30 cellular contexts compared by ENCODE assay signal in genomic region chr3:67421912-67422311, GRCh38.
"Had no signal": no experiment of that assay in that cellular context is flagged by ENCODE, and none has a peak within 500 bp of the region (broad histone marks: within the 10 kb centered on the region; RNA-seq: fewer than 3 reads in every experiment).

No MANE protein-coding gene starts in this region.

- H3K27me3 ChIP-seq: brain microvascular endothelial cell had no signal

- H3K4me1 Mint-ChIP-seq: activated CD4-positive, alpha-beta T cell treated with anti-CD3 and anti-CD28 coated beads for 36 hours; endodermal cell had no signal

- DNase-seq: activated B cell treated with CpG ODN at 0.5 μM for 24 hours; activated CD4-positive, alpha-beta T cell treated with anti-CD3 and anti-CD28 coated beads for 36 hours; activated CD4-positive, alpha-beta T cell treated with anti-CD3 and anti-CD28 coated beads, Interleukin-2, amount 50 U/mL, for 1 hour; activated CD4-positive, alpha-beta T cell treated with anti-CD3 and anti-CD28 coated beads, Interleukin-2, amount 50 U/mL, for 48 hours; activated CD4-positive, CD25-positive, alpha-beta regulatory T cell treated with anti-CD3 and anti-CD28 coated beads, Interleukin-2, amount 50 U/mL, for 72 hours; activated CD8-positive, alpha-beta memory T cell treated with anti-CD3 and anti-CD28 coated beads for 24 hours; activated CD8-positive, alpha-beta T cell treated with anti-CD3 and anti-CD28 coated beads for 36 hours; activated effector memory CD4-positive, alpha-beta T cell treated with Interleukin-2 at 50 U/mL for 16 hours; activated gamma-delta T cell treated with Interleukin-2 at 50 U/mL for 16 hours; activated naive CD4-positive, alpha-beta T cell treated with anti-CD3 and anti-CD28 coated beads, Interleukin-2, amount 50 U/mL, for 16 hours; activated naive CD4-positive, alpha-beta T cell treated with Interleukin-2 at 50 U/mL for 16 hours; activated T-cell treated with anti-CD3 and anti-CD28 coated beads, Interleukin-2, amount 50 U/mL, for 4 hours; amniotic stem cell; anterior cingulate cortex; brain microvascular endothelial cell; dermis blood vessel endothelial cell; effector CD4-positive, alpha-beta T cell; endodermal cell; foreskin fibroblast; head of caudate nucleus; T-helper 1 cell; T-helper 17 cell; T1000; WERI-Rb-1 had no signal

- H3K27ac ChIP-seq: brain microvascular endothelial cell, coronary artery, WERI-Rb-1 had no signal

- H3K36me3 ChIP-seq: brain microvascular endothelial cell, WERI-Rb-1 had no signal

- ATAC-seq: activated CD4-positive, alpha-beta T cell treated with anti-CD3 and anti-CD28 coated beads for 36 hours; activated CD8-positive, alpha-beta T cell treated with anti-CD3 and anti-CD28 coated beads for 36 hours; activated T-cell treated with anti-CD3 and anti-CD28 coated beads, Interleukin-2, amount 50 U/mL, for 4 hours; activated T-helper 17 cell treated with anti-CD3 and anti-CD28 coated beads, Interleukin-2, amount 50 U/mL, for 72 hours; esophagus mucosa; T-helper 17 cell had no signal

- H3K27me3 Mint-ChIP-seq: activated B cell treated with CpG ODN at 0.5 μM for 24 hours; activated CD4-positive, alpha-beta T cell treated with anti-CD3 and anti-CD28 coated beads for 36 hours; activated CD8-positive, alpha-beta T cell treated with anti-CD3 and anti-CD28 coated beads for 36 hours; activated naive CD8-positive, alpha-beta T cell; activated T-helper 17 cell treated with anti-CD3 and anti-CD28 coated beads, Interleukin-2, amount 50 U/mL, for 72 hours; central memory CD8-positive, alpha-beta T cell; T-helper 17 cell had no signal

- H3K4me3 Mint-ChIP-seq: activated B cell treated with CpG ODN at 0.5 μM for 24 hours; activated CD4-positive, alpha-beta T cell treated with anti-CD3 and anti-CD28 coated beads for 36 hours; activated CD8-positive, alpha-beta T cell treated with anti-CD3 and anti-CD28 coated beads for 36 hours; activated naive CD8-positive, alpha-beta T cell; activated T-cell treated with anti-CD3 and anti-CD28 coated beads, Interleukin-2, amount 50 U/mL, for 4 hours; activated T-helper 17 cell treated with anti-CD3 and anti-CD28 coated beads, Interleukin-2, amount 50 U/mL, for 72 hours; central memory CD8-positive, alpha-beta T cell; endodermal cell; T-helper 17 cell; T-helper 2 cell treated with Interferon-gamma antibody and Interleukin-4, amounts not matched to agents 5 μg/mL and 100 μg/mL, for 36 hours had no signal

- H3K4me3 ChIP-seq: coronary artery had no signal

- H3K27ac Mint-ChIP-seq: activated B cell treated with CpG ODN at 0.5 μM for 24 hours; activated CD4-positive, alpha-beta T cell treated with anti-CD3 and anti-CD28 coated beads for 36 hours; activated CD8-positive, alpha-beta T cell treated with anti-CD3 and anti-CD28 coated beads for 36 hours; activated naive CD8-positive, alpha-beta T cell; activated T-helper 17 cell treated with anti-CD3 and anti-CD28 coated beads, Interleukin-2, amount 50 U/mL, for 72 hours; endodermal cell; T-helper 17 cell; T-helper 2 cell treated with Interferon-gamma antibody and Interleukin-4, amounts not matched to agents 5 μg/mL and 100 μg/mL, for 36 hours had no signal
